ENCODE assay signal across 8 cellular contexts in the genomic region with DNA sequence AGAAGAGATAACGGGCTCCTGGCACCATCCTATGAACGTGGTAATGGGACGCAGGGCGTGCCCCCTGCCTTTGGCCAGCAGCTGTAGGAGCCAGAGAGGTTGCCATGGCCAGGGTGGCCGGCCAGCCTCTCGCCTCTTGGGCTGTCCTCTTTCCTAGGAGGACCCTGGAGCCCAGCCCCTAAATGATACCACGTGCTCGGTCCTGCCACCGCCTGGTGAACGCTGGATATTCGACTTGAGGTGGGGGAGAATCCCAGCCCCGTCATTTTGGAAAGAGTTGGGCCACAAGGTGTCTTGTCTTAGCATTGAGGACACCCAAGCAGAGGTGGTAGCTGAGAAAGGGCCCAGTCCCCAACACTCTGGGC. TPM values are rescaled to one million over a fixed set of nuclear protein-coding genes. Genes with fewer than 3 reads are reported as not detected.
DNase-seq lines count a peak whose midpoint lies in the region; ATAC-seq and TF ChIP-seq lines count a peak whose summit lies in the region.

No MANE protein-coding gene starts in this region.

- peak overlapping the region; percentile 73 for H3K4me3 Mint-ChIP-seq in activated CD4-positive, alpha-beta T cell treated with anti-CD3 and anti-CD28 coated beads, Interleukin-2, amount 10 ng/mL, durations not matched to agents 24 days and 14 days

- peaks cover 8% of the 10 kb centered on the region for H3K4me1 Mint-ChIP-seq in activated CD4-positive, alpha-beta T cell treated with anti-CD3 and anti-CD28 coated beads, Interleukin-2, amount 10 ng/mL, durations not matched to agents 24 days and 14 days

- no peaks in the 10 kb centered on the region for H3K36me3 Mint-ChIP-seq in activated CD4-positive, alpha-beta T cell treated with anti-CD3 and anti-CD28 coated beads, Interleukin-2, amount 10 ng/mL, durations not matched to agents 24 days and 14 days (ENCODE audit: low read depth)

- H3K9me3 Mint-ChIP-seq in activated CD4-positive, alpha-beta T cell treated with anti-CD3 and anti-CD28 coated beads, Interleukin-2, amount 10 ng/mL, durations not matched to agents 24 days and 14 days = no peaks in the 10 kb centered on the region

- intact Hi-C loops in activated CD4-positive, alpha-beta T cell treated with anti-CD3 and anti-CD28 coated beads, Interleukin-2, amount 10 ng/mL, durations not matched to agents 24 days and 14 days (cut with micrococcal nuclease) = no loop called here

- H3K4me3 ChIP-seq in fibroblast of mammary gland (ENCODE audit: control insufficient read depth, low read depth, low read length) = peak overlapping the region; percentile 49

- H3K27me3 Mint-ChIP-seq in activated CD4-positive, alpha-beta T cell treated with anti-CD3 and anti-CD28 coated beads, Interleukin-2, amount 10 ng/mL, durations not matched to agents 24 days and 14 days = peaks cover 62% of the 10 kb centered on the region

- peak overlapping the region; percentile 86 for H3K27ac ChIP-seq in VCaP

- TF ChIP-seq CTCF in VCaP (conservative IDR thresholded peaks at IDR 0.05) (peak; percentile 47; the same call in 1 of the 2 replicates), fibroblast of mammary gland (conservative IDR thresholded peaks at IDR 0.05; ENCODE audit: control insufficient read depth, insufficient read depth, low read depth, low read length) (no peak)

- peak; percentile 11 for ATAC-seq in HG03097 (IDR thresholded peaks at IDR 0.05; ENCODE audit: low FRiP score, unreplicated experiment)
- no peak for ATAC-seq in GM18873 (IDR thresholded peaks at IDR 0.05; ENCODE audit: low FRiP score, unreplicated experiment)

- no peak for DNase-seq in activated CD4-positive, alpha-beta T cell treated with anti-CD3 and anti-CD28 coated beads, Interleukin-2, amount 10 ng/mL, durations not matched to agents 24 days and 14 days
- DNase-seq in activated CD4-positive, alpha-beta T cell treated with anti-CD3 and anti-CD28 coated beads, Interleukin-2, amount 50 U/mL, for 1 hour = no peak
- DNase-seq in fibroblast of mammary gland (ENCODE audit: low read depth) (peak; percentile 3), occipital lobe (lab: John Stamatoyannopoulos, UW) (peak; percentile 56), NK-92 (lab: John Stamatoyannopoulos, UW; ENCODE audit: unreplicated experiment) (no peak)

- H3K27ac Mint-ChIP-seq in activated CD4-positive, alpha-beta T cell treated with anti-CD3 and anti-CD28 coated beads, Interleukin-2, amount 10 ng/mL, durations not matched to agents 24 days and 14 days = no peak overlapping the region

RNA-seq across cellular contexts. Expression of a gene that starts 0.4 kb away (rescaled TPM):
- total RNA-seq in activated CD4-positive, alpha-beta T cell treated with anti-CD3 and anti-CD28 coated beads, Interleukin-2, amount 10 ng/mL, durations not matched to agents 24 days and 14 days = 0.07 TPM in 2 replicates
- total RNA-seq in occipital lobe = 4.1 TPM

Comparison
In these comparisons a context has a peak if more than half of its experiments do, and no peak if none do; other contexts are left out.
1. DNase-seq: peak in fibroblast of mammary gland (single experiment) and occipital lobe (single experiment); none in activated CD4-positive, alpha-beta T cell treated with anti-CD3 and anti-CD28 coated beads, Interleukin-2, amount 10 ng/mL, durations not matched to agents 24 days and 14 days (single experiment), activated CD4-positive, alpha-beta T cell treated with anti-CD3 and anti-CD28 coated beads, Interleukin-2, amount 50 U/mL, for 1 hour (single experiment) and NK-92 (single experiment).